ENCODE assay signal across 2 cellular contexts in the genomic region with DNA sequence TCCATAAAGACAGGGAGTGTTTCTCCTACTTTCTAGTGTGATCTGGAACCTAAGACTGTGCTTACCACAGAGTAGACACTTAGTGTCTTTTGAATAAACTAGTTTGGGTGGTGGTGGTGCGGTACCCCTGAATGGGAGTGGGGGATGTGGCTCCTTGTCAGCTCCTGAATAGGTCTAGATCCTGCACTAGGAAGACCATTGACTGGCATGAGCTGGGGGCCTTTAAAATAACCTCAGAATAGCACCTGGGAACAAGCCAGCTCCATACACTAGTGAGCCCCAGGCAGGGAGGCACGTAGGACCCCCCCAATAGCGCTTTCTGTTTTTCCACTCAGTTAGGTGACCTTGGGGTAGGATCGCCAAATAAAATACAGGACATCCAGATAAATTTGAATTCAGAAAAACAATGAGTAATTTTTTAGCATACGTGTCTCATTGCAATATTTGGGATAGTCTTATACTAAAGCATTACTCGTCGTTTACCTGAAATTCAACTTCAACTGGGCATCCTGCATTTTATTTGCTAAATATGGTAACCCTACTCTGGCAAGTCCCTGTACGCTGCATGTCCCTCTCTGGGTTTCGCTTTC.
TF ChIP-seq lines count a peak whose summit lies in the region.

No MANE protein-coding gene starts in this region.

TF ChIP-seq in A549, 52 proteins besides CTCF, POLR2A, EP300 and RAD21 (continued from another document):
- peak; percentile 94 for TF ChIP-seq KDM1A (IDR thresholded peaks at IDR 0.05; ENCODE audit: low read depth)
- TF ChIP-seq, protein P1, sequence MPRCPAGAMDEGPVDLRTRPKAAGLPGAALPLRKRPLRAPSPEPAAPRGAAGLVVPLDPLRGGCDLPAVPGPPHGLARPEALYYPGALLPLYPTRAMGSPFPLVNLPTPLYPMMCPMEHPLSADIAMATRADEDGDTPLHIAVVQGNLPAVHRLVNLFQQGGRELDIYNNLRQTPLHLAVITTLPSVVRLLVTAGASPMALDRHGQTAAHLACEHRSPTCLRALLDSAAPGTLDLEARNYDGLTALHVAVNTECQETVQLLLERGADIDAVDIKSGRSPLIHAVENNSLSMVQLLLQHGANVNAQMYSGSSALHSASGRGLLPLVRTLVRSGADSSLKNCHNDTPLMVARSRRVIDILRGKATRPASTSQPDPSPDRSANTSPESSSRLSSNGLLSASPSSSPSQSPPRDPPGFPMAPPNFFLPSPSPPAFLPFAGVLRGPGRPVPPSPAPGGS (IDR thresholded peaks at IDR 0.05), result no peak
- TF ChIP-seq PHF8 (IDR thresholded peaks at IDR 0.05; ENCODE audit: borderline replicate concordance, low read depth), result no peak
TF ChIP-seq in A549: peak in this region for 2.

TF ChIP-seq in IMR-90, 13 proteins besides CTCF, POLR2A, EP300 and RAD21 (continued from another document):
- TF ChIP-seq SMC3 (IDR thresholded peaks at IDR 0.05; ENCODE audit: low read depth, low read length), result no peak
- TF ChIP-seq BHLHE40 (IDR thresholded peaks at IDR 0.05; ENCODE audit: low read depth, low read length), result no peak
- no peak for TF ChIP-seq FOS (IDR thresholded peaks at IDR 0.05; ENCODE audit: low read depth, low read length)
TF ChIP-seq in IMR-90: peak in this region for 0.
